Comparison of ENCODE assay signal across 8 cellular contexts in the genomic region with DNA sequence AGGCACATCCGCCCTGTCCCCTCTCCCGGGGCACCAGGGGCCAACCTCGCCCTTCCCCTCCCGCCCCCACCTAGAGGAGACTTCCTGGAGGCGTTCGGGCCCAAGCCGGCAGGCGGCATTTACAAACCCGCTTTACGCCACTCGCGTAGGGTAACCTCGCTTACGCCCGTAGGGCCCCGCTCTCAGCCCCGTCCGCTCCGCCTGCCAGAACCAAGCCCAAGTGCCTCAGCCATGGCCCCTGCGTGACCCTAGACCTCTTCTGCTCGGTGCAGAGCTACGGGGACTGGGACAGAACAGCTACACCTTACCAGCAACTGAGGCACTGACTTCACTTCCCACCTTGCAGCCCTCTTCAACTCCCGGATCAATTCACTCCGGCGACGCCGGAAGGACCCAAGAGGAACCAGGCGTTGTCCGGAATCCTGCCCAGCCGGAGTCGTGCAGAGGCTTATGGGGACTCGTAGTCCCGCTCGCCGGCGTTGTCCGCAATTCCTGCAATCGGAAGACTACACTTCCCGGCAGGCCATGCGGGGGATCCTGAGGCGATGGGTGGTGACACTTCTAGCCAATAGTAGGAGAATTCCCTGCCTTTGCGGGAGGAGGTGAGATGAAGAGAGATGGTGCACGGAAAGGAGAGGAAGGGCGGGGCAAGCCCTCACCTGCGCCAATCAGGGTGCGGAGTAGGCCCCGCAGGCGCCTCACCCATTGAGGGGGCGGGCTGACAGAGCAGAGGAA. TPM values are rescaled to one million over a fixed set of nuclear protein-coding genes. Genes with fewer than 3 reads are reported as not detected.
DNase-seq lines count a peak whose midpoint lies in the region; ATAC-seq, FAIRE-seq and TF ChIP-seq lines count a peak whose summit lies in the region.

PDCD10 (minus strand) TSS at position 395 of the 735 bp plus-strand sequence. CDS start 14,735 bp downstream, outside the sequence.

- WGBS in adipose tissue, 3 donors: 0 to 1% (median 0%) methylated on average over 48 to 49 of the region's 49 CpGs
- 0% methylated on average over 41 to 44 of the region's 49 CpGs for WGBS in tibial nerve, 2 donors

- H3K27ac ChIP-seq in adipose tissue (ENCODE audit: low read depth, low read length) (peak within 1 kb of the TSS; percentile 63), cardiac muscle cell (peak within 1 kb of the TSS; percentile 84), parathyroid adenoma (peak within 1 kb of the TSS; percentile 74), tibial nerve (peak within 1 kb of the TSS; percentile 60 to 89 (median 87))

- TF ChIP-seq POLR2A in GM12892 (IDR thresholded peaks at IDR 0.05; ENCODE audit: low read depth, low read length) (peak; percentile 86), tibial nerve (IDR thresholded peaks at IDR 0.05) (peak; percentile 30 to 66)

- peak; percentile 96 for FAIRE-seq in GM12892 (lab: Jason Lieb, UNC)

- H3K9ac ChIP-seq in parathyroid adenoma: peak within 1 kb of the TSS; percentile 65

- peaks cover 28% of the 10 kb centered on the region for H3K79me2 ChIP-seq in parathyroid adenoma

- H3K4me1 ChIP-seq in cardiac muscle cell (ENCODE audit: low read depth) (peaks cover 15% of the 10 kb centered on the region), parathyroid adenoma (peaks cover 6% of the 10 kb centered on the region), tibial nerve (peaks cover 0 to 39% (median 17%) of the 10 kb centered on the region in 4 donors)

- DNase-seq in GM12892 (ENCODE audit: insufficient read length) (peak; percentile 56), NCI-H1436 (lab: John Stamatoyannopoulos, UW) (peak; percentile 100), SW480 (ENCODE audit: low spot score) (peak; percentile 99), cardiac muscle cell (ENCODE audit: low read depth in 1 of 2, low spot score in 1 of 2) (peak; percentile 99), tibial nerve (ENCODE audit: low spot score in 2 of 2) (peak; percentile 94 to 95)

- H3K4me3 ChIP-seq in cardiac muscle cell (peak within 1 kb of the TSS; percentile 75), parathyroid adenoma (ENCODE audit: low read depth, low read length) (peak within 1 kb of the TSS; percentile 90), tibial nerve (peak within 1 kb of the TSS; percentile 65 to 82 (median 74))

- peak within 1 kb of the TSS; percentile 68 for H3K4me2 ChIP-seq in parathyroid adenoma (ENCODE audit: low read length)

- TF ChIP-seq EP300 in tibial nerve (IDR thresholded peaks at IDR 0.05): peak; percentile 76 to 85

- peak within 1 kb of the TSS; percentile 96 for H2AFZ ChIP-seq in parathyroid adenoma

- TF ChIP-seq CTCF in cardiac muscle cell (IDR thresholded peaks at IDR 0.05; ENCODE audit: low read depth, low read length) (no peak), parathyroid adenoma (IDR thresholded peaks at IDR 0.05) (no peak), tibial nerve (IDR thresholded peaks at IDR 0.05) (no peak)

- H3K9me3 ChIP-seq in cardiac muscle cell (ENCODE audit: low read depth) (no peaks in the 10 kb centered on the region), parathyroid adenoma (ENCODE audit: control insufficient read depth, low read length) (no peaks in the 10 kb centered on the region), tibial nerve (no peaks in the 10 kb centered on the region)

- no peaks in the 10 kb centered on the region for H3K36me3 ChIP-seq in cardiac muscle cell
- H3K36me3 ChIP-seq in parathyroid adenoma (ENCODE audit: control insufficient read depth, insufficient read depth, low read length): no peaks in the 10 kb centered on the region
- H3K36me3 ChIP-seq in tibial nerve: no peaks in the 10 kb centered on the region

- peaks cover 3% of the 10 kb centered on the region for H3K27me3 ChIP-seq in cardiac muscle cell
- no peaks in the 10 kb centered on the region for H3K27me3 ChIP-seq in parathyroid adenoma (ENCODE audit: control insufficient read depth, insufficient read depth, low read length)
- H3K27me3 ChIP-seq in tibial nerve: no peaks in the 10 kb centered on the region

- ATAC-seq in HG02840 (IDR thresholded peaks at IDR 0.05; ENCODE audit: low FRiP score, unreplicated experiment): peak; percentile 92

RNA-seq across cellular contexts. Expression of gene PDCD10, which starts in this region (rescaled TPM):
- polyA plus RNA-seq in GM12892 (2012; ENCODE audit: missing spikeins): 99.8 TPM
- 10 to 100 TPM; 22.8 to 41.4 (median 36.0) TPM for polyA plus RNA-seq in adipose tissue
- total RNA-seq in cardiac muscle cell: 39.6 and 48.0 TPM in 2 replicates
- 51.6 and 56.9 TPM in 2 replicates for polyA plus RNA-seq in cardiac muscle cell
- total RNA-seq in tibial nerve: 10 to 100 TPM; 62.1 to 69.9 (median 69.2) TPM

Comparison
In these comparisons a context has a peak if more than half of its experiments do, and no peak if none do; other contexts are left out.
1. Peak in every context shown above with its lines: DNase-seq, ATAC-seq, H3K4me3 ChIP-seq and H3K27ac ChIP-seq.